13 cellular contexts compared by ENCODE assay signal in genomic region chr15:55685292-55685691, GRCh38. TPM values are rescaled to one million over a fixed set of nuclear protein-coding genes. Genes with fewer than 3 reads are reported as not detected.
A peak's percentile ranks its signal among the peaks of the same experiment; 100 is the strongest.
DNase-seq lines count a peak whose midpoint lies in the region; ATAC-seq and TF ChIP-seq lines count a peak whose summit lies in the region.
"Had no signal": no experiment of that assay in that cellular context is flagged by ENCODE, and none has a peak within 500 bp of the region (broad histone marks: within the 10 kb centered on the region; RNA-seq: fewer than 3 reads in every experiment).

No MANE protein-coding gene starts in this region.

- DNase-seq in MCF 10A (ENCODE audit: unreplicated experiment) (peak; percentile 56), breast epithelium (ENCODE audit: low spot score in 2 of 2) (no peak), HS-5 (ENCODE audit: low read depth) (peak; percentile 31), NCI-H524 (lab: John Stamatoyannopoulos, UW) (no peak), vagina (ENCODE audit: extremely low spot score in 2 of 2) (no peak), heart right ventricle (no peak), caudate nucleus (lab: John Stamatoyannopoulos, UW) (no peak)
- DNase-seq: head of caudate nucleus; stimulated activated CD4-positive, alpha-beta T cell treated with anti-CD3 and anti-CD28 coated beads, Interleukin-1b, Interleukin-23, amount 100 ng/mL, for 48 hours had no signal

- H3K27ac Mint-ChIP-seq in MCF 10A (ENCODE audit: low read depth, unreplicated experiment) = no peak overlapping the region

- peak; percentile 86 for ATAC-seq in HG02623 (IDR thresholded peaks at IDR 0.05; ENCODE audit: unreplicated experiment)
- no peak for ATAC-seq in heart right ventricle

- CTCF ChIA-PET in MCF 10A (lab: Yijun Ruan, JAX) = interaction anchor here (1.2 kb wide), 1 partner anchor 63 kb away, joined by 3 read pairs; no protein-coding TSS in a partner anchor

- no peak for TF ChIP-seq CTCF in MCF 10A (IDR thresholded peaks at IDR 0.05; ENCODE audit: unreplicated experiment)
- no peak for TF ChIP-seq CTCF in breast epithelium (IDR thresholded peaks at IDR 0.05)
- TF ChIP-seq CTCF in vagina (IDR thresholded peaks at IDR 0.05) = no peak
- TF ChIP-seq CTCF in heart right ventricle (IDR thresholded peaks at IDR 0.05) = no peak

- no peak overlapping the region for H3K27ac ChIP-seq in breast epithelium
- H3K27ac ChIP-seq in vagina = no peak overlapping the region
- no peak overlapping the region for H3K27ac ChIP-seq in heart right ventricle
- H3K27ac ChIP-seq in caudate nucleus (ENCODE audit: low read depth, low read length) = no peak overlapping the region
- H3K27ac ChIP-seq: KMS-11, tibial nerve had no signal

- no peaks in the 10 kb centered on the region for H3K36me3 ChIP-seq in breast epithelium
- H3K36me3 ChIP-seq in vagina = no peaks in the 10 kb centered on the region
- peaks cover 0 to 15% (median 0%) of the 10 kb centered on the region in 9 donors for H3K36me3 ChIP-seq in heart right ventricle

- H3K4me1 Mint-ChIP-seq in MCF 10A (ENCODE audit: insufficient read depth, unreplicated experiment) = peaks cover 5% of the 10 kb centered on the region

- H3K27me3 ChIP-seq in breast epithelium = no peaks in the 10 kb centered on the region
- H3K27me3 ChIP-seq in vagina = no peaks in the 10 kb centered on the region
- H3K27me3 ChIP-seq in heart right ventricle = no peaks in the 10 kb centered on the region
- H3K27me3 ChIP-seq: tibial nerve had no signal

- H3K27me3 Mint-ChIP-seq in MCF 10A (ENCODE audit: insufficient read depth, unreplicated experiment) = no peaks in the 10 kb centered on the region

- no TSS peak for BruUV-seq in MCF 10A (replicated peaks; lab: Mats Ljungman, UMichigan)

- no peak overlapping the region for H3K4me3 Mint-ChIP-seq in MCF 10A (ENCODE audit: unreplicated experiment)

- POLR2A ChIA-PET in MCF 10A (lab: Yijun Ruan, JAX) = interaction anchor here (0.8 kb wide), 1 partner anchor 71 kb away, joined by 3 read pairs; no protein-coding TSS in a partner anchor

- no peaks in the 10 kb centered on the region for H3K9me3 ChIP-seq in breast epithelium
- H3K9me3 ChIP-seq in vagina = no peaks in the 10 kb centered on the region
- H3K9me3 ChIP-seq in heart right ventricle = no peaks in the 10 kb centered on the region
- H3K9me3 ChIP-seq: tibial nerve had no signal

- H3K36me3 Mint-ChIP-seq in MCF 10A (ENCODE audit: insufficient read depth, unreplicated experiment) = no peaks in the 10 kb centered on the region

- H3K4me3 ChIP-seq in breast epithelium = no peak overlapping the region
- no peak overlapping the region for H3K4me3 ChIP-seq in vagina
- no peak overlapping the region for H3K4me3 ChIP-seq in heart right ventricle
- H3K4me3 ChIP-seq: tibial nerve had no signal

- WGBS in heart right ventricle, 2 donors = 54 to 72% methylated on average over 1 of the region's 1 CpG

- intact Hi-C loops in MCF 10A (cut with micrococcal nuclease) (no loop called here), breast epithelium (cut with DNase I; ENCODE audit: low total_unique reads) (loop anchor here (10.0 kb wide), 1 partner anchor 50 kb away; no protein-coding TSS in a partner anchor), vagina (cut with DNase I) (no loop called here), heart right ventricle (cut with DNase I) (no loop called here)

- TF ChIP-seq POLR2A in breast epithelium (IDR thresholded peaks at IDR 0.05) (no peak), vagina (IDR thresholded peaks at IDR 0.05) (no peak)

- no peaks in the 10 kb centered on the region for H3K4me1 ChIP-seq in breast epithelium
- H3K4me1 ChIP-seq in vagina = no peaks in the 10 kb centered on the region
- H3K4me1 ChIP-seq in heart right ventricle = peaks cover 0 to 14% (median 0%) of the 10 kb centered on the region in 9 donors
- H3K4me1 ChIP-seq: tibial nerve had no signal

- no peaks in the 10 kb centered on the region for H3K9me3 Mint-ChIP-seq in MCF 10A (ENCODE audit: unreplicated experiment)

RNA-seq across cellular contexts. Expression of gene PRTG, which starts 57.7 kb away (rescaled TPM):
- total RNA-seq in MCF 10A (2022) (1.3 and 3.5 TPM in 2 replicates), breast epithelium (10 to 100 TPM in 1 of 3 donors, 1 to 10 TPM in 2; 5.2 to 11.6 (median 5.8) TPM), vagina (5.2 TPM), heart right ventricle (1 to 10 TPM in 5 of 10 donors, under 1 TPM in 5; 0.46 to 1.9 (median 1.1) TPM)
- under 1 TPM; 0.29 to 0.66 TPM for polyA plus RNA-seq in heart right ventricle
- total RNA-seq: activated CD8-positive, alpha-beta memory T cell treated with anti-CD3 and anti-CD28 coated beads for 36 hours had no signal

Comparison
In these comparisons a context has a peak if more than half of its experiments do, and no peak if none do; other contexts are left out.
1. DNase-seq: peak in MCF 10A (single experiment) and HS-5 (single experiment); none in breast epithelium (0 of 2), NCI-H524 (0 of 2), vagina (0 of 2), heart right ventricle (0 of 2) and caudate nucleus (0 of 61).